ENCODE assay signal across 1 cellular context in genomic region chr6:44072452-44072958, GRCh38.
A peak's percentile ranks its signal among the peaks of the same experiment; 100 is the strongest.
TF ChIP-seq lines count a peak whose summit lies in the region.

No MANE protein-coding gene starts in this region.

TF ChIP-seq in GM12878, 131 proteins besides CTCF, POLR2A, EP300 and RAD21 (continued from another document and continues in another):
- no peak for TF ChIP-seq JUND (IDR thresholded peaks at IDR 0.05; ENCODE audit: low read depth, low read length)
- no peak for TF ChIP-seq USF1 (IDR thresholded peaks at IDR 0.05; ENCODE audit: borderline replicate concordance, extremely low read length, insufficient read depth, low read depth, low read length)
- TF ChIP-seq CEBPB (IDR thresholded peaks at IDR 0.05; ENCODE audit: borderline replicate concordance in 1 of 2, low read depth in 2 of 2, low read length in 2 of 2): no peak
- no peak for TF ChIP-seq DPF2 (IDR thresholded peaks at IDR 0.05)
- TF ChIP-seq RBBP5 (conservative IDR thresholded peaks at IDR 0.05): no peak
- TF ChIP-seq ZNF217 (IDR thresholded peaks at IDR 0.05): no peak
- TF ChIP-seq ZBTB4 (CRISPR knock-in tag; IDR thresholded peaks at IDR 0.05): no peak
- TF ChIP-seq NFYA (IDR thresholded peaks at IDR 0.05; ENCODE audit: borderline replicate concordance, low read depth, low read length): no peak
- TF ChIP-seq, protein P1, sequence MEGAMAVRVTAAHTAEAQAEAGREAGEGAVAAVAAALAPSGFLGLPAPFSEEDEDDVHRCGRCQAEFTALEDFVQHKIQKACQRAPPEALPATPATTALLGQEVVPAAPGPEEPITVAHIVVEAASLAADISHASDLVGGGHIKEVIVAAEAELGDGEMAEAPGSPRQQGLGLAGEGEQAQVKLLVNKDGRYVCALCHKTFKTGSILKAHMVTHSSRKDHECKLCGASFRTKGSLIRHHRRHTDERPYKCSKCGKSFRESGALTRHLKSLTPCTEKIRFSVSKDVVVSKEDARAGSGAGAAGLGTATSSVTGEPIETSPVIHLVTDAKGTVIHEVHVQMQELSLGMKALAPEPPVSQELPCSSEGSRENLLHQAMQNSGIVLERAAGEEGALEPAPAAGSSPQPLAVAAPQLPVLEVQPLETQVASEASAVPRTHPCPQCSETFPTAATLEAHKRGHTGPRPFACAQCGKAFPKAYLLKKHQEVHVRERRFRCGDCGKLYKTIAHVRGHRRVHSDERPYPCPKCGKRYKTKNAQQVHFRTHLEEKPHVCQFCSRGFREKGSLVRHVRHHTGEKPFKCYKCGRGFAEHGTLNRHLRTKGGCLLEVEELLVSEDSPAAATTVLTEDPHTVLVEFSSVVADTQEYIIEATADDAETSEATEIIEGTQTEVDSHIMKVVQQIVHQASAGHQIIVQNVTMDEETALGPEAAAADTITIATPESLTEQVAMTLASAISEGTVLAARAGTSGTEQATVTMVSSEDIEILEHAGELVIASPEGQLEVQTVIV (IDR thresholded peaks at IDR 0.05; ENCODE audit: borderline replicate concordance, partially characterized antibody): no peak
- TF ChIP-seq ZSCAN29 (IDR thresholded peaks at IDR 0.05): no peak
- no peak for TF ChIP-seq SUPT20H (IDR thresholded peaks at IDR 0.05; ENCODE audit: borderline replicate concordance, control insufficient read depth, low read depth, low read length)
- no peak for TF ChIP-seq USF2 (IDR thresholded peaks at IDR 0.05; ENCODE audit: borderline replicate concordance, low read depth, low read length)
- TF ChIP-seq TCF12 (IDR thresholded peaks at IDR 0.05; ENCODE audit: low read depth, low read length): no peak
- no peak for TF ChIP-seq CHD2 (IDR thresholded peaks at IDR 0.05; ENCODE audit: borderline replicate concordance, low read depth, low read length)
- no peak for TF ChIP-seq SMC3 (IDR thresholded peaks at IDR 0.05; ENCODE audit: borderline replicate concordance, low read length)
- no peak for TF ChIP-seq SP1 (IDR thresholded peaks at IDR 0.05; ENCODE audit: low read depth, low read length)
- TF ChIP-seq E2F8 (IDR thresholded peaks at IDR 0.05; ENCODE audit: low read depth, partially characterized antibody): no peak
- no peak for TF ChIP-seq BRCA1 (IDR thresholded peaks at IDR 0.05; ENCODE audit: low read depth, low read length)
- no peak for TF ChIP-seq NR2C1 (IDR thresholded peaks at IDR 0.05)
- TF ChIP-seq MEF2B (IDR thresholded peaks at IDR 0.05; ENCODE audit: partially characterized antibody, poor library complexity, severe bottlenecking): peak; percentile 94
- no peak for TF ChIP-seq TARDBP (IDR thresholded peaks at IDR 0.05; ENCODE audit: borderline replicate concordance)
- peak; percentile 20; the same call in 1 of the 2 replicates for TF ChIP-seq MTA2 (IDR thresholded peaks at IDR 0.05; ENCODE audit: low read depth)
- no peak for TF ChIP-seq KDM1A (IDR thresholded peaks at IDR 0.05; ENCODE audit: borderline replicate concordance)
- TF ChIP-seq, protein P2, sequence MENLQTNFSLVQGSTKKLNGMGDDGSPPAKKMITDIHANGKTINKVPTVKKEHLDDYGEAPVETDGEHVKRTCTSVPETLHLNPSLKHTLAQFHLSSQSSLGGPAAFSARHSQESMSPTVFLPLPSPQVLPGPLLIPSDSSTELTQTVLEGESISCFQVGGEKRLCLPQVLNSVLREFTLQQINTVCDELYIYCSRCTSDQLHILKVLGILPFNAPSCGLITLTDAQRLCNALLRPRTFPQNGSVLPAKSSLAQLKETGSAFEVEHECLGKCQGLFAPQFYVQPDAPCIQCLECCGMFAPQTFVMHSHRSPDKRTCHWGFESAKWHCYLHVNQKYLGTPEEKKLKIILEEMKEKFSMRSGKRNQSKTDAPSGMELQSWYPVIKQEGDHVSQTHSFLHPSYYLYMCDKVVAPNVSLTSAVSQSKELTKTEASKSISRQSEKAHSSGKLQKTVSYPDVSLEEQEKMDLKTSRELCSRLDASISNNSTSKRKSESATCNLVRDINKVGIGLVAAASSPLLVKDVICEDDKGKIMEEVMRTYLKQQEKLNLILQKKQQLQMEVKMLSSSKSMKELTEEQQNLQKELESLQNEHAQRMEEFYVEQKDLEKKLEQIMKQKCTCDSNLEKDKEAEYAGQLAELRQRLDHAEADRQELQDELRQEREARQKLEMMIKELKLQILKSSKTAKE (IDR thresholded peaks at IDR 0.05; ENCODE audit: low read depth, poor library complexity, severe bottlenecking): no peak
- no peak for TF ChIP-seq ZNF622 (IDR thresholded peaks at IDR 0.05)
- TF ChIP-seq MTA3 (IDR thresholded peaks at IDR 0.05; ENCODE audit: borderline replicate concordance, low read length): no peak
- TF ChIP-seq NBN (IDR thresholded peaks at IDR 0.05): no peak
- no peak for TF ChIP-seq HDAC2 (IDR thresholded peaks at IDR 0.05)
- TF ChIP-seq FOXK2 (IDR thresholded peaks at IDR 0.05): no peak
- no peak for TF ChIP-seq SIX5 (IDR thresholded peaks at IDR 0.05; ENCODE audit: low read depth, low read length, severe bottlenecking)
- TF ChIP-seq, protein P3, sequence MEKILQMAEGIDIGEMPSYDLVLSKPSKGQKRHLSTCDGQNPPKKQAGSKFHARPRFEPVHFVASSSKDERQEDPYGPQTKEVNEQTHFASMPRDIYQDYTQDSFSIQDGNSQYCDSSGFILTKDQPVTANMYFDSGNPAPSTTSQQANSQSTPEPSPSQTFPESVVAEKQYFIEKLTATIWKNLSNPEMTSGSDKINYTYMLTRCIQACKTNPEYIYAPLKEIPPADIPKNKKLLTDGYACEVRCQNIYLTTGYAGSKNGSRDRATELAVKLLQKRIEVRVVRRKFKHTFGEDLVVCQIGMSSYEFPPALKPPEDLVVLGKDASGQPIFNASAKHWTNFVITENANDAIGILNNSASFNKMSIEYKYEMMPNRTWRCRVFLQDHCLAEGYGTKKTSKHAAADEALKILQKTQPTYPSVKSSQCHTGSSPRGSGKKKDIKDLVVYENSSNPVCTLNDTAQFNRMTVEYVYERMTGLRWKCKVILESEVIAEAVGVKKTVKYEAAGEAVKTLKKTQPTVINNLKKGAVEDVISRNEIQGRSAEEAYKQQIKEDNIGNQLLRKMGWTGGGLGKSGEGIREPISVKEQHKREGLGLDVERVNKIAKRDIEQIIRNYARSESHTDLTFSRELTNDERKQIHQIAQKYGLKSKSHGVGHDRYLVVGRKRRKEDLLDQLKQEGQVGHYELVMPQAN (conservative IDR thresholded peaks at IDR 0.05): no peak
- peak; percentile 52; the same call in 1 of the 2 replicates for TF ChIP-seq EED (IDR thresholded peaks at IDR 0.05; ENCODE audit: low read depth)
- TF ChIP-seq ASH2L (IDR thresholded peaks at IDR 0.05; ENCODE audit: borderline replicate concordance, low read depth): no peak
- no peak for TF ChIP-seq WRNIP1 (IDR thresholded peaks at IDR 0.05; ENCODE audit: borderline replicate concordance, low read depth, low read length)
- TF ChIP-seq CEBPZ (IDR thresholded peaks at IDR 0.05; ENCODE audit: low read depth, low read length): no peak
- TF ChIP-seq, protein P4, sequence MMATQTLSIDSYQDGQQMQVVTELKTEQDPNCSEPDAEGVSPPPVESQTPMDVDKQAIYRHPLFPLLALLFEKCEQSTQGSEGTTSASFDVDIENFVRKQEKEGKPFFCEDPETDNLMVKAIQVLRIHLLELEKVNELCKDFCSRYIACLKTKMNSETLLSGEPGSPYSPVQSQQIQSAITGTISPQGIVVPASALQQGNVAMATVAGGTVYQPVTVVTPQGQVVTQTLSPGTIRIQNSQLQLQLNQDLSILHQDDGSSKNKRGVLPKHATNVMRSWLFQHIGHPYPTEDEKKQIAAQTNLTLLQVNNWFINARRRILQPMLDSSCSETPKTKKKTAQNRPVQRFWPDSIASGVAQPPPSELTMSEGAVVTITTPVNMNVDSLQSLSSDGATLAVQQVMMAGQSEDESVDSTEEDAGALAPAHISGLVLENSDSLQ (IDR thresholded peaks at IDR 0.05): no peak
- TF ChIP-seq HDAC6 (IDR thresholded peaks at IDR 0.05; ENCODE audit: unreplicated experiment): no peak
- TF ChIP-seq ATF7 (IDR thresholded peaks at IDR 0.05; ENCODE audit: low read depth): peak; percentile 31; the same call in 1 of the 2 replicates
- no peak; the same call in 1 of the 2 replicates for TF ChIP-seq RB1 (IDR thresholded peaks at IDR 0.05; ENCODE audit: borderline replicate concordance)
- TF ChIP-seq IRF4 (IDR thresholded peaks at IDR 0.05; ENCODE audit: low read depth, low read length): no peak
- no peak for TF ChIP-seq NFIC (IDR thresholded peaks at IDR 0.05; ENCODE audit: low read depth, low read length)
- TF ChIP-seq HDGF (IDR thresholded peaks at IDR 0.05): 0 out of 2 replicates have a peak, but pooled peaks have one; percentile 12
